In the genomic region with DNA sequence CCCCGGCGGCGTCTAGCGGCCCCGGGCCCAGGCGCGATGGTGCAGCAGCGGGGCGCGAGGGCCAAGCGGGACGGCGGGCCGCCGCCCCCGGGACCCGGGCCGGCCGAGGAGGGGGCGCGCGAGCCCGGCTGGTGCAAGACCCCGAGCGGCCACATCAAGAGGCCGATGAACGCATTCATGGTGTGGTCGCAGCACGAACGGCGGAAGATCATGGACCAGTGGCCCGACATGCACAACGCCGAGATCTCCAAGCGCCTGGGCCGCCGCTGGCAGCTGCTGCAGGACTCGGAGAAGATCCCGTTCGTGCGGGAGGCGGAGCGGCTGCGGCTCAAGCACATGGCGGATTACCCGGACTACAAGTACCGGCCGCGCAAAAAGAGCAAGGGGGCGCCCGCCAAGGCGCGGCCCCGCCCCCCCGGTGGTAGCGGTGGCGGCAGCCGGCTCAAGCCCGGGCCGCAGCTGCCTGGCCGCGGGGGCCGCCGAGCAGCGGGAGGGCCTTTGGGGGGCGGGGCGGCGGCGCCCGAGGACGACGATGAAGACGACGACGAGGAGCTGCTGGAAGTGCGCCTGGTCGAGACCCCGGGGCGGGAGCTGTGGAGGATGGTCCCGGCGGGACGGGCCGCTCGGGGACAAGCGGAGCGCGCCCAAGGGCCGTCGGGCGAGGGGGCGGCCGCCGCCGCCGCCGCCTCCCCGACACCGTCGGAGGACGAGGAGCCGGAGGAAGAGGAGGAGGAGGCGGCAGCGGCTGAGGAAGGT, we compare ENCODE assay signal across 8 cellular contexts. TPM values are rescaled to one million over a fixed set of nuclear protein-coding genes. Genes with fewer than 3 reads are reported as not detected.
DNase-seq lines count a peak whose midpoint lies in the region; ATAC-seq and TF ChIP-seq lines count a peak whose summit lies in the region.

No MANE protein-coding gene starts in this region.

- TF ChIP-seq CTCF in brain (conservative IDR thresholded peaks at IDR 0.05) (peak in 1 of 2 experiments; percentile 0), retinal pigment epithelial cell (conservative IDR thresholded peaks at IDR 0.05; ENCODE audit: low read depth, low read length) (no peak)

- H3K36me3 Mint-ChIP-seq in brain: peaks cover 19% of the 10 kb centered on the region

- H3K4me1 Mint-ChIP-seq in brain: peaks cover 54% of the 10 kb centered on the region

- no peaks in the 10 kb centered on the region for H3K36me3 ChIP-seq in iPS-15b (ENCODE audit: control insufficient read depth, insufficient read depth, low read length)

- H3K4me3 Mint-ChIP-seq in brain: peak overlapping the region; percentile 84 to 95 (median 93)

- peaks cover 21% of the 10 kb centered on the region for H3K4me1 ChIP-seq in iPS-15b (ENCODE audit: control insufficient read depth, insufficient read depth, low read length)

- no peaks in the 10 kb centered on the region for H3K27me3 ChIP-seq in iPS-15b (ENCODE audit: control insufficient read depth, insufficient read depth, low read length)

- H3K27ac Mint-ChIP-seq in brain: peak overlapping the region; percentile 82 to 95 (median 90)

- H3K9me3 Mint-ChIP-seq in brain: no peaks in the 10 kb centered on the region

- H3K4me3 ChIP-seq in iPS-15b (ENCODE audit: low read depth, low read length) (peak overlapping the region; percentile 80), retinal pigment epithelial cell (ENCODE audit: low read length) (peak overlapping the region; percentile 88)

- in situ Hi-C loops in ACHN (cut with HindIII; ENCODE audit: low pct_ligation_motif_present, low pct_unique_long_range_greater_than_20kb, low sequenced_read_pairs): no loop called here

- H3K9me3 ChIP-seq in iPS-15b (ENCODE audit: control insufficient read depth, insufficient read depth, low read length): no peaks in the 10 kb centered on the region

- no peaks in the 10 kb centered on the region for H3K27me3 Mint-ChIP-seq in brain

- peak overlapping the region; percentile 79 for H3K9ac ChIP-seq in iPS-15b (ENCODE audit: low read depth, low read length)

- DNase-seq in ACHN: peak; percentile 57
- DNase-seq in Kasumi-1 (lab: John Stamatoyannopoulos, UW): peak; percentile 24 to 26
- peak in 4 of 5 donors; percentile 28 to 42 (median 32) for DNase-seq in T-helper 1 cell
- no peak for DNase-seq in retinal pigment epithelial cell (ENCODE audit: low read depth)

- ATAC-seq in GM18519 (IDR thresholded peaks at IDR 0.05; ENCODE audit: low FRiP score, unreplicated experiment) (peak; percentile 6), HG03039 (IDR thresholded peaks at IDR 0.05; ENCODE audit: unreplicated experiment) (no peak)

RNA-seq across cellular contexts. Expression of a gene that starts 0.7 kb away (rescaled TPM):
- polyA plus RNA-seq in brain (ENCODE audit: insufficient read depth, low read depth, low replicate concordance): 38.3 TPM

RNA-seq across cellular contexts. Expression of a gene that starts 20.8 kb away (rescaled TPM):
- 185 TPM for polyA plus RNA-seq in brain (ENCODE audit: insufficient read depth, low read depth, low replicate concordance)

RNA-seq across cellular contexts. Expression of a gene that starts 28.7 kb away (rescaled TPM):
- 19.7 TPM for polyA plus RNA-seq in brain (ENCODE audit: insufficient read depth, low read depth, low replicate concordance)

RNA-seq across cellular contexts. Expression of a gene that starts 35.5 kb away (rescaled TPM):
- polyA plus RNA-seq in brain (ENCODE audit: insufficient read depth, low read depth, low replicate concordance): 17.3 TPM

RNA-seq across cellular contexts. Expression of a gene that starts 54.5 kb away (rescaled TPM):
- 28.7 TPM for polyA plus RNA-seq in brain (ENCODE audit: insufficient read depth, low read depth, low replicate concordance)
